8 cellular contexts compared by ENCODE assay signal in the genomic region with DNA sequence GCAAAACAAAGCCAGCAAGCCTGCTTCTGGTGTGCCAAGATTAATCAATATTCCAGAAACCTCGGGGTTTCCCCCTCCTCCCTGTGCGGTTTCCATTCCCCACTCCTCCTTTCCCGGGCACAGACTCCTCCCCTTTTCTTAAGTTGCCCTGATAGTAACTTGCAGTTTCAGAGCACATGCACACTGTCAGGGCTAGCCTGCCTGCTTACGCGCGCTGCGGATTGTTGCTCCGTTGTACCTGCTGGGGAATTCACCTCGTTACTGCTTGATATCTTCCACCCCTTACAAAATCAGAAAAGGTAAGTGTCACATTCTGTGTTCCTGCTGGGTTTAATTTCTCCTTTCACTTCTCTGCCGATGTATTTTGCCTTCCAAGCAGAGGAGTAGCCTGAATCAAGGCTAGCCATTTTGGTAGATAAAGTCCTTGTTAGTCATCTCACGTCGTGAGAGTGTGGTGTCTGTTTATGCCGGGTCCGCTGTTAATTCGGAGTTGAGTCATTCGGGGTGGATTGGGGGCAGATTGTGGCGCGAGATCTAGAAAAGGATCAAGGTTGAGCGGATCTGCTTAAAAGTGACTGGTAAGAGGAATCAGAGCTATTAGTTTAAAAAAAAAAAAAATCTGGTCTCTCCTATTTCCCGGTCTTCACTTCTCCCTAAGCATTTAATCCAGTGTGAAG. TPM values are rescaled to one million over a fixed set of nuclear protein-coding genes. Genes with fewer than 3 reads are reported as not detected.
A peak's percentile ranks its signal among the peaks of the same experiment; 100 is the strongest.
DNase-seq lines count a peak whose midpoint lies in the region; ATAC-seq and TF ChIP-seq lines count a peak whose summit lies in the region.

A gene (plus strand): TSS at position 170 of the 677 bp plus-strand sequence. CDS start 1,818 bp downstream, outside the sequence.

- H3K27ac ChIP-seq in adrenal gland (peak within 1 kb of the TSS in 4 of 5 donors; percentile 25 to 61 (median 32)), left ventricle myocardium inferior (replicated peaks) (peak within 1 kb of the TSS; percentile 83)

- peaks cover 0 to 9% of the 10 kb centered on the region in 2 donors for H3K4me1 ChIP-seq in adrenal gland (replicated peaks in 1 of 2)
- peaks cover 18% of the 10 kb centered on the region for H3K4me1 ChIP-seq in left ventricle myocardium inferior

- DNase-seq in AG09309 (ENCODE audit: low read depth) (peak; percentile 32), NCI-H82 treated with DMSO at 0.1 percent for 48 hours (lab: John Stamatoyannopoulos, UW; ENCODE audit: unreplicated experiment) (peak; percentile 71), adrenal gland (peak; percentile 43 to 67 (median 56)), left ventricle myocardium inferior (peak; percentile 34), pons (ENCODE audit: low spot score) (peak; percentile 93), COLO829 (ENCODE audit: low spot score) (no peak)

- peak within 1 kb of the TSS; percentile 54 for H3K4me3 ChIP-seq in AG09309 (ENCODE audit: control insufficient read depth, low read depth, low read length)
- peak within 1 kb of the TSS in 3 of 4 donors; percentile 22 to 43 (median 33) for H3K4me3 ChIP-seq in adrenal gland
- peak within 1 kb of the TSS; percentile 65 for H3K4me3 ChIP-seq in left ventricle myocardium inferior

- H3K9me3 ChIP-seq in adrenal gland (replicated peaks in 1 of 3) (no peaks in the 10 kb centered on the region), left ventricle myocardium inferior (replicated peaks) (no peaks in the 10 kb centered on the region)

- TF ChIP-seq POLR2A in adrenal gland (IDR thresholded peaks at IDR 0.05) = peak; percentile 42 to 63

- intact Hi-C loops in adrenal gland (cut with DNase I) = no loop called here
- intact Hi-C loops in left ventricle myocardium inferior (cut with micrococcal nuclease) = no loop called here

- H3K27me3 ChIP-seq in adrenal gland (no peaks in the 10 kb centered on the region), left ventricle myocardium inferior (ENCODE audit: low read depth) (no peaks in the 10 kb centered on the region)

- 0% methylated on average over 19 to 20 of the region's 20 CpGs for WGBS in adrenal gland, 4 donors

- TF ChIP-seq CTCF in AG09309 (IDR thresholded peaks at IDR 0.05; ENCODE audit: control insufficient read depth, insufficient read depth, low read depth, low read length, missing control alignments) (no peak), adrenal gland (IDR thresholded peaks at IDR 0.05) (no peak), left ventricle myocardium inferior (IDR thresholded peaks at IDR 0.05; ENCODE audit: borderline replicate concordance) (no peak)

- H3K36me3 ChIP-seq in adrenal gland (replicated peaks in 1 of 2) (no peaks in the 10 kb centered on the region), left ventricle myocardium inferior (no peaks in the 10 kb centered on the region)

- ATAC-seq in GM18519 (IDR thresholded peaks at IDR 0.05; ENCODE audit: low FRiP score, unreplicated experiment) (peak; percentile 66), HG02970 (IDR thresholded peaks at IDR 0.05; ENCODE audit: low FRiP score, unreplicated experiment) (peak; percentile 74)

RNA-seq across cellular contexts. Expression of the gene that starts here (rescaled TPM):
- total RNA-seq in adrenal gland (10 to 100 TPM; 21.6 to 94.1 (median 53.4) TPM), left ventricle myocardium inferior (144 TPM)
- polyA plus RNA-seq in adrenal gland = 10 to 100 TPM; 10.0 to 20.8 (median 16.7) TPM
